In the genomic region with DNA sequence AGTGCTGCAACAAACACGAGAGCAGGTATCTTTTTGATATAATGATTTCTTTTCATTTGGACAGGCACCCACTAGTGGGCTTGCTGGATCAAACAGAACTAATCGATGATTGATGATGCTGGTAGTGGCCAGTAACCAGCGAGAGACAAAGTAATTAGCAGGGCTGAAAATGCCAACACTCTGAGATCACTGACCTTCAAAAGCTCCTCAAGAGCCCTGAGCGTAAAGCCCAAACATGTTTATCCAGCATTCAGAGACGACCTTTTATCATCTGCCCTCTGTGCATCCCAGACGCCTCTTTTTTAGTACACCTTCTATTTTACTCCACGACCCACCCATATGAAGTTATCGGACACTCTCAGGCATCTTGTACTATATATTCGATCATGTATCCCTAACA, we compare ENCODE assay signal across 22 cellular contexts.
"Had no signal": no experiment of that assay in that cellular context is flagged by ENCODE, and none has a peak within 500 bp of the region (broad histone marks: within the 10 kb centered on the region; RNA-seq: fewer than 3 reads in every experiment).

No MANE protein-coding gene starts in this region.

- ATAC-seq: HepG2, SK-N-SH treated with all-trans-retinoic acid at 6 μM for 48 hours had no signal

- H3K36me3 ChIP-seq: MG63 had no signal

- H3K27ac ChIP-seq: SJCRH30 had no signal

- H3K4me3 ChIP-seq: MG63, SJCRH30 had no signal

- H3K9me3 ChIP-seq: MG63, SJCRH30 had no signal

- H3K27me3 ChIP-seq: MG63, SJCRH30 had no signal

- DNase-seq: IMR-90, Karpas-422, KG1, MG63, NCI-H1092, NCI-H1105 treated with DMSO at 0.1 percent for 48 hours, NCI-H1436, NCI-H187, NCI-H2029, NCI-H2081 treated with DMSO at 0.1 percent for 48 hours, NCI-H2171, NCI-H226, NCI-H446, NCI-H510A, NCI-H524 treated with DMSO at 0.1 percent for 48 hours, NCI-H69, NCI-H774, RPMI8226, SHP77 treated with DMSO at 0.1 percent for 48 hours, SJCRH30 had no signal

- H3K4me1 ChIP-seq: SJCRH30 had no signal
